11 cellular contexts compared by ENCODE assay signal in genomic region chr2:152584301-152584700, GRCh38.
"Had no signal": no experiment of that assay in that cellular context is flagged by ENCODE, and none has a peak within 500 bp of the region (broad histone marks: within the 10 kb centered on the region; RNA-seq: fewer than 3 reads in every experiment).

No MANE protein-coding gene starts in this region.

- H3K9me3 ChIP-seq: adrenal gland, tibial artery, vagina had no signal

- H3K27ac ChIP-seq: adrenal gland, brain microvascular endothelial cell, skin epidermis, tibial artery, vagina had no signal

- H3K4me3 ChIP-seq: adrenal gland, skin epidermis, tibial artery, vagina had no signal

- ATAC-seq: stimulated activated effector memory CD8-positive, alpha-beta T cell treated with anti-CD3 and anti-CD28 coated beads, Interleukin-12 subunit alpha, Interleukin-12 subunit beta, amount 100 ng/mL, for 72 hours had no signal

- DNase-seq: activated CD4-positive, alpha-beta T cell treated with anti-CD3 and anti-CD28 coated beads, Interleukin-2, amount 10 ng/mL, durations not matched to agents 24 days and 14 days; activated naive CD4-positive, alpha-beta T cell treated with anti-CD3 and anti-CD28 coated beads for 36 hours; adrenal gland; brain microvascular endothelial cell; immature natural killer cell; left cardiac atrium; mammary epithelial cell; tibial artery had no signal

- H3K27me3 ChIP-seq: adrenal gland, brain microvascular endothelial cell, tibial artery, vagina had no signal

- H3K36me3 ChIP-seq: adrenal gland, brain microvascular endothelial cell, vagina had no signal
